Comparison of ENCODE assay signal across 9 cellular contexts in genomic region chr11:64208086-64208795, GRCh38. TPM values are rescaled to one million over a fixed set of nuclear protein-coding genes. Genes with fewer than 3 reads are reported as not detected.
DNase-seq lines count a peak whose midpoint lies in the region; FAIRE-seq and TF ChIP-seq lines count a peak whose summit lies in the region.
"Had no signal": no experiment of that assay in that cellular context is flagged by ENCODE, and none has a peak within 500 bp of the region (broad histone marks: within the 10 kb centered on the region; RNA-seq: fewer than 3 reads in every experiment).

No MANE protein-coding gene starts in this region.

- TF ChIP-seq POLR2A in transverse colon (IDR thresholded peaks at IDR 0.05): no peak

- peaks cover 60% of the 10 kb centered on the region for H3K4me1 Mint-ChIP-seq in activated naive CD4-positive, alpha-beta T cell treated with anti-CD3 and anti-CD28 coated beads, Interleukin-2, amount 10 ng/mL, durations not matched to agents 7 days and 5 days
- H3K4me1 Mint-ChIP-seq in astrocyte (ENCODE audit: low read depth, unreplicated experiment): peaks cover 15% of the 10 kb centered on the region

- CTCF ChIA-PET in activated naive CD4-positive, alpha-beta T cell treated with anti-CD3 and anti-CD28 coated beads, Interleukin-2, amount 10 ng/mL, durations not matched to agents 7 days and 5 days (lab: Charles Lee): interaction anchor here (1.1 to 7.4 kb wide), 6 partner anchors 9 to 124 kb away, joined by 3 to 131 read pairs (median 30); partner anchors contain the start of genes CATSPERZ, ESRRA, FKBP2 and NUDT22

- peak overlapping the region; percentile 38 for H3K9ac ChIP-seq in astrocyte (ENCODE audit: low read length)
- peak overlapping the region; percentile 85 to 92 for H3K9ac ChIP-seq in mucosa of rectum (ENCODE audit: low read depth in 1 of 2, low read length in 2 of 2)

- no peaks in the 10 kb centered on the region for H3K9me3 Mint-ChIP-seq in activated naive CD4-positive, alpha-beta T cell treated with anti-CD3 and anti-CD28 coated beads, Interleukin-2, amount 10 ng/mL, durations not matched to agents 7 days and 5 days
- no peaks in the 10 kb centered on the region for H3K9me3 Mint-ChIP-seq in astrocyte (ENCODE audit: unreplicated experiment)

- H3K27me3 ChIP-seq in astrocyte (ENCODE audit: insufficient read depth, low read length): no peaks in the 10 kb centered on the region
- H3K27me3 ChIP-seq in mucosa of rectum (ENCODE audit: control insufficient read depth in 2 of 2, insufficient read depth in 2 of 2, low read length in 2 of 2): no peaks in the 10 kb centered on the region
- H3K27me3 ChIP-seq in transverse colon: no peaks in the 10 kb centered on the region

- peak overlapping the region; percentile 30 for H2AFZ ChIP-seq in astrocyte (ENCODE audit: low read depth, low read length)

- H3K4me3 ChIP-seq in astrocyte (ENCODE audit: insufficient read depth, low read depth, low read length): no peak overlapping the region
- H3K4me3 ChIP-seq in mucosa of rectum (ENCODE audit: low read length in 2 of 2): peak overlapping the region; percentile 68 to 78
- H3K4me3 ChIP-seq in transverse colon: peak overlapping the region in 2 of 4 donors; percentile 34 to 52

- peak overlapping the region; percentile 75 for H3K4me2 ChIP-seq in astrocyte (ENCODE audit: low read length)

- DNase-seq in activated naive CD4-positive, alpha-beta T cell treated with anti-CD3 and anti-CD28 coated beads, Interleukin-2, amount 10 ng/mL, durations not matched to agents 7 days and 5 days: no peak
- DNase-seq in activated naive CD4-positive, alpha-beta T cell treated with Interleukin-2 at 50 U/mL for 16 hours: no peak
- DNase-seq in astrocyte (ENCODE audit: low read depth) (no peak), transverse colon (no peak), hepatic stellate cell (ENCODE audit: low spot score) (no peak), D721Med (ENCODE audit: insufficient read length, low spot score) (no peak), SW 1271 (lab: John Stamatoyannopoulos, UW) (no peak)

- H3K79me2 ChIP-seq in astrocyte (ENCODE audit: insufficient read depth, low read length): no peaks in the 10 kb centered on the region

- H3K27ac ChIP-seq in astrocyte (ENCODE audit: low read depth, low read length) (peak overlapping the region; percentile 65), mucosa of rectum (ENCODE audit: low read depth in 2 of 2, low read length in 2 of 2) (peak overlapping the region; percentile 74 to 93), transverse colon (peak overlapping the region; percentile 73 to 85 (median 80))

- 83 to 100% methylated on average over 2 to 23 of the region's 23 CpGs for WGBS in transverse colon (ENCODE audit: low coverage in 1 of 2), 2 donors

- intact Hi-C loops in transverse colon (cut with DNase I; ENCODE audit: low total_unique reads): no loop called here

- H3K36me3 ChIP-seq in astrocyte (ENCODE audit: insufficient read depth, low read length) (peaks cover 14% of the 10 kb centered on the region), mucosa of rectum (ENCODE audit: control insufficient read depth in 2 of 2, insufficient read depth in 2 of 2, low read length in 2 of 2) (peaks cover 9 to 23% of the 10 kb centered on the region in 2 donors), transverse colon (peaks cover 0 to 11% (median 4%) of the 10 kb centered on the region in 4 donors)

- in situ Hi-C loops in transverse colon (cut with MboI; ENCODE audit: low pct_ligation_motif_present in 1 of 4, low pct_unique_long_range_greater_than_20kb in 1 of 4, low sequenced_read_pairs in 3 of 4): loop anchor here in 1 of 4 donors (10.0 kb wide), 1 partner anchor 87 kb away; the partner anchor contains the start of gene KCNK4

- H3K4me3 Mint-ChIP-seq in activated naive CD4-positive, alpha-beta T cell treated with anti-CD3 and anti-CD28 coated beads, Interleukin-2, amount 10 ng/mL, durations not matched to agents 7 days and 5 days: peak overlapping the region; percentile 90
- no peak overlapping the region for H3K4me3 Mint-ChIP-seq in astrocyte (ENCODE audit: unreplicated experiment)

- peak overlapping the region; percentile 96 for H3K27ac Mint-ChIP-seq in activated naive CD4-positive, alpha-beta T cell treated with anti-CD3 and anti-CD28 coated beads, Interleukin-2, amount 10 ng/mL, durations not matched to agents 7 days and 5 days
- no peak overlapping the region for H3K27ac Mint-ChIP-seq in astrocyte (ENCODE audit: unreplicated experiment)

- TF ChIP-seq EP300 in transverse colon (IDR thresholded peaks at IDR 0.05; ENCODE audit: low read depth): no peak

- FAIRE-seq in astrocyte (lab: Jason Lieb, UNC) (no peak), D721Med (lab: Jason Lieb, UNC) (no peak)
- FAIRE-seq: HTR-8/SVneo had no signal

- H3K9me3 ChIP-seq in astrocyte (ENCODE audit: insufficient read depth, low read depth, low read length): no peaks in the 10 kb centered on the region
- no peaks in the 10 kb centered on the region for H3K9me3 ChIP-seq in mucosa of rectum (ENCODE audit: control insufficient read depth in 2 of 2, low read length in 2 of 2)
- no peaks in the 10 kb centered on the region for H3K9me3 ChIP-seq in transverse colon

- TF ChIP-seq CTCF in astrocyte (IDR thresholded peaks at IDR 0.05; ENCODE audit: insufficient read depth, low read depth, low read length) (no peak), transverse colon (IDR thresholded peaks at IDR 0.05) (no peak), D721Med (IDR thresholded peaks at IDR 0.05; ENCODE audit: insufficient read depth, missing control alignments) (no peak)

- peaks cover 14% of the 10 kb centered on the region for H4K20me1 ChIP-seq in astrocyte (ENCODE audit: insufficient read depth, low read length)

- peaks cover 25% of the 10 kb centered on the region for H3K4me1 ChIP-seq in astrocyte (ENCODE audit: insufficient read depth, low read length)
- H3K4me1 ChIP-seq in mucosa of rectum (ENCODE audit: control insufficient read depth in 2 of 2, insufficient read depth in 2 of 2, low read length in 2 of 2): peaks cover 24 to 26% of the 10 kb centered on the region in 2 donors
- peaks cover 7 to 38% (median 34%) of the 10 kb centered on the region in 4 donors for H3K4me1 ChIP-seq in transverse colon

- H3K27me3 Mint-ChIP-seq in activated naive CD4-positive, alpha-beta T cell treated with anti-CD3 and anti-CD28 coated beads, Interleukin-2, amount 10 ng/mL, durations not matched to agents 7 days and 5 days: no peaks in the 10 kb centered on the region
- no peaks in the 10 kb centered on the region for H3K27me3 Mint-ChIP-seq in astrocyte (ENCODE audit: low read depth, unreplicated experiment)

- H3K36me3 Mint-ChIP-seq in activated naive CD4-positive, alpha-beta T cell treated with anti-CD3 and anti-CD28 coated beads, Interleukin-2, amount 10 ng/mL, durations not matched to agents 7 days and 5 days: peaks cover 55% of the 10 kb centered on the region
- peaks cover 19% of the 10 kb centered on the region for H3K36me3 Mint-ChIP-seq in astrocyte (ENCODE audit: low read depth, unreplicated experiment)

RNA-seq across cellular contexts. Expression of gene FERMT3, which starts 1.7 kb away (rescaled TPM):
- total RNA-seq in astrocyte: 1.3 and 1.6 TPM in 2 replicates
- 10 to 100 TPM; 14.6 to 63.3 (median 28.6) TPM for total RNA-seq in transverse colon

RNA-seq across cellular contexts. Expression of gene TRPT1, which starts 17.7 kb away (rescaled TPM):
- total RNA-seq in astrocyte (28.8 and 29.4 TPM in 2 replicates), transverse colon (100 to 1,000 TPM in 2 of 4 donors, 10 to 100 TPM in 2; 82.4 to 113 (median 99.1) TPM)

RNA-seq across cellular contexts. Expression of gene NUDT22, which starts 17.8 kb away (rescaled TPM):
- 40.2 and 40.7 TPM in 2 replicates for total RNA-seq in astrocyte
- total RNA-seq in transverse colon: 100 to 1,000 TPM in 3 of 4 donors, 10 to 100 TPM in 1; 84.0 to 215 (median 127) TPM

RNA-seq across cellular contexts. Expression of gene DNAJC4, which starts 22.1 kb away (rescaled TPM):
- total RNA-seq in astrocyte: 23.8 and 25.7 TPM in 2 replicates
- total RNA-seq in transverse colon: 100 to 1,000 TPM in 1 of 4 donors, 10 to 100 TPM in 3; 52.6 to 214 (median 76.0) TPM

RNA-seq across cellular contexts. Expression of gene STIP1, which starts 22.3 kb away (rescaled TPM):
- total RNA-seq in astrocyte (179 and 200 TPM in 2 replicates), transverse colon (100 to 1,000 TPM in 1 of 4 donors, 10 to 100 TPM in 3; 45.3 to 181 (median 65.9) TPM)
